ENCODE assay signal across 37 cellular contexts in genomic region chr2:80266231-80266630, GRCh38. TPM values are rescaled to one million over a fixed set of nuclear protein-coding genes. Genes with fewer than 3 reads are reported as not detected.
"Had no signal": no experiment of that assay in that cellular context is flagged by ENCODE, and none has a peak within 500 bp of the region (broad histone marks: within the 10 kb centered on the region; RNA-seq: fewer than 3 reads in every experiment).

No MANE protein-coding gene starts in this region.

- H3K27me3 ChIP-seq: adrenal gland, ascending aorta, cardiac muscle cell had no signal

- ATAC-seq: activated CD8-positive, alpha-beta T cell treated with anti-CD3 and anti-CD28 coated beads for 36 hours; activated naive CD4-positive, alpha-beta T cell treated with anti-CD3 and anti-CD28 coated beads, Interleukin-2, amount 50 U/mL, for 72 hours; activated T-cell treated with anti-CD3 and anti-CD28 coated beads, Interleukin-2, amount 50 U/mL, for 4 hours; activated T-cell treated with anti-CD3 and anti-CD28 coated beads, Interleukin-2, amount 50 U/mL, for 72 hours; activated T-helper 17 cell treated with anti-CD3 and anti-CD28 coated beads, Interleukin-2, amount 50 U/mL, for 72 hours; T-cell; T-helper 17 cell had no signal

- H3K4me1 ChIP-seq: adrenal gland, ascending aorta had no signal

- H3K4me1 Mint-ChIP-seq: activated B cell treated with CpG ODN at 0.5 μM for 24 hours; activated CD4-positive, alpha-beta T cell treated with anti-CD3 and anti-CD28 coated beads, Interleukin-2, amount 10 ng/mL, durations not matched to agents 24 days and 14 days; activated naive CD8-positive, alpha-beta T cell treated with anti-CD3 and anti-CD28 coated beads for 36 hours; activated T-helper 17 cell treated with anti-CD3 and anti-CD28 coated beads, Interleukin-2, amount 50 U/mL, for 72 hours; central memory CD8-positive, alpha-beta T cell; T-cell; T-helper 17 cell had no signal

- H3K27me3 Mint-ChIP-seq: activated B cell treated with CpG ODN at 0.5 μM for 24 hours; activated CD4-positive, alpha-beta memory T cell treated with anti-CD3 and anti-CD28 coated beads for 36 hours; activated CD4-positive, alpha-beta T cell treated with anti-CD3 and anti-CD28 coated beads, Interleukin-2, amount 10 ng/mL, durations not matched to agents 24 days and 14 days; activated CD8-positive, alpha-beta T cell treated with anti-CD3 and anti-CD28 coated beads for 36 hours; activated naive CD8-positive, alpha-beta T cell treated with anti-CD3 and anti-CD28 coated beads for 36 hours; activated T-helper 17 cell treated with anti-CD3 and anti-CD28 coated beads, Interleukin-2, amount 50 U/mL, for 72 hours; central memory CD8-positive, alpha-beta T cell; T-cell; T-helper 17 cell had no signal

- H3K4me3 Mint-ChIP-seq: activated B cell treated with CpG ODN at 0.5 μM for 24 hours; activated CD4-positive, alpha-beta memory T cell treated with anti-CD3 and anti-CD28 coated beads for 36 hours; activated CD4-positive, alpha-beta T cell treated with anti-CD3 and anti-CD28 coated beads, Interleukin-2, amount 10 ng/mL, durations not matched to agents 24 days and 14 days; activated CD8-positive, alpha-beta T cell treated with anti-CD3 and anti-CD28 coated beads for 36 hours; activated naive CD4-positive, alpha-beta T cell treated with anti-CD3 and anti-CD28 coated beads for 36 hours; activated naive CD8-positive, alpha-beta T cell treated with anti-CD3 and anti-CD28 coated beads for 36 hours; activated T-cell treated with anti-CD3 and anti-CD28 coated beads, Interleukin-2, amount 50 U/mL, for 4 hours; activated T-cell treated with anti-CD3 and anti-CD28 coated beads, Interleukin-2, amount 50 U/mL, for 72 hours; activated T-helper 1 cell treated with anti-CD3 and anti-CD28 coated beads, Interleukin-12 subunit alpha, Interleukin-12 subunit beta, Interleukin-2, Interleukin-4 antibody, amounts not matched to agents 30 ng/mL and 10 ng/mL and 1 ng/mL, durations not matched to agents 14 hours and 24 hours and 36 hours; activated T-helper 17 cell treated with anti-CD3 and anti-CD28 coated beads, Interleukin-2, amount 50 U/mL, for 72 hours; brain; central memory CD8-positive, alpha-beta T cell; T-cell; T-helper 17 cell had no signal

- FAIRE-seq: bronchial epithelial cell, TTC549 had no signal

- H3K36me3 Mint-ChIP-seq: activated CD4-positive, alpha-beta memory T cell treated with anti-CD3 and anti-CD28 coated beads for 36 hours; activated naive CD4-positive, alpha-beta T cell treated with anti-CD3 and anti-CD28 coated beads, Interleukin-2, amount 50 U/mL, for 72 hours; activated naive CD8-positive, alpha-beta T cell treated with anti-CD3 and anti-CD28 coated beads for 36 hours; brain; T-cell had no signal

- H3K4me3 ChIP-seq: adrenal gland, ascending aorta, cardiac muscle cell had no signal

- H3K27ac Mint-ChIP-seq: activated B cell treated with CpG ODN at 0.5 μM for 24 hours; activated CD4-positive, alpha-beta memory T cell treated with anti-CD3 and anti-CD28 coated beads for 36 hours; activated CD4-positive, alpha-beta T cell treated with anti-CD3 and anti-CD28 coated beads, Interleukin-2, amount 10 ng/mL, durations not matched to agents 24 days and 14 days; activated CD8-positive, alpha-beta T cell treated with anti-CD3 and anti-CD28 coated beads for 36 hours; activated naive CD4-positive, alpha-beta T cell treated with anti-CD3 and anti-CD28 coated beads for 36 hours; activated naive CD4-positive, alpha-beta T cell treated with anti-CD3 and anti-CD28 coated beads, Interleukin-2, amount 50 U/mL, for 72 hours; activated naive CD8-positive, alpha-beta T cell treated with anti-CD3 and anti-CD28 coated beads for 36 hours; activated T-cell treated with anti-CD3 and anti-CD28 coated beads, Interleukin-2, amount 50 U/mL, for 72 hours; activated T-helper 1 cell treated with anti-CD3 and anti-CD28 coated beads, Interleukin-12 subunit alpha, Interleukin-12 subunit beta, Interleukin-2, Interleukin-4 antibody, amounts not matched to agents 30 ng/mL and 10 ng/mL and 1 ng/mL, durations not matched to agents 14 hours and 24 hours and 36 hours; activated T-helper 17 cell treated with anti-CD3 and anti-CD28 coated beads, Interleukin-2, amount 50 U/mL, for 72 hours; brain; T-cell; T-helper 17 cell had no signal

- DNase-seq: activated B cell treated with CpG ODN at 0.5 μM for 24 hours; activated CD4-positive, alpha-beta memory T cell treated with anti-CD3 and anti-CD28 coated beads for 36 hours; activated CD4-positive, alpha-beta T cell treated with anti-CD3 and anti-CD28 coated beads for 4 hours; activated CD4-positive, alpha-beta T cell treated with anti-CD3 and anti-CD28 coated beads, Interleukin-2, amount 10 ng/mL, durations not matched to agents 24 days and 14 days; activated CD4-positive, alpha-beta T cell treated with anti-CD3 and anti-CD28 coated beads, Interleukin-2, amount 50 U/mL, for 1 hour; activated CD4-positive, alpha-beta T cell treated with anti-CD3 and anti-CD28 coated beads, Interleukin-2, amount 50 U/mL, for 4 hours; activated CD4-positive, CD25-positive, alpha-beta regulatory T cell treated with anti-CD3 and anti-CD28 coated beads, Interleukin-2, amount 50 U/mL, for 72 hours; activated CD8-positive, alpha-beta memory T cell treated with anti-CD3 and anti-CD28 coated beads, Interleukin-2, amount 50 U/mL, for 4 hours; activated CD8-positive, alpha-beta T cell treated with anti-CD3 and anti-CD28 coated beads for 36 hours; activated effector memory CD4-positive, alpha-beta T cell treated with anti-CD3 and anti-CD28 coated beads, Interleukin-2, amount 50 U/mL, for 16 hours; activated gamma-delta T cell treated with Interleukin-2 at 50 U/mL for 16 hours; activated naive CD4-positive, alpha-beta T cell; activated naive CD4-positive, alpha-beta T cell treated with anti-CD3 and anti-CD28 coated beads for 36 hours; activated naive CD4-positive, alpha-beta T cell treated with anti-CD3 and anti-CD28 coated beads, Interleukin-2, amount 50 U/mL, for 16 hours; activated naive CD8-positive, alpha-beta T cell treated with anti-CD3 and anti-CD28 coated beads for 36 hours; activated T-cell treated with anti-CD3 and anti-CD28 coated beads for 4 hours; activated T-cell treated with anti-CD3 and anti-CD28 coated beads, Interleukin-2, amount 50 U/mL, for 1 hour; activated T-cell treated with anti-CD3 and anti-CD28 coated beads, Interleukin-2, amount 50 U/mL, for 4 hours; activated T-cell treated with anti-CD3 and anti-CD28 coated beads, Interleukin-2, amount 50 U/mL, for 72 hours; adrenal gland; amniotic stem cell; T-cell; T-helper 17 cell; T-helper 9 cell had no signal

- H3K36me3 ChIP-seq: adrenal gland, ascending aorta, cardiac muscle cell had no signal

- H3K9me3 Mint-ChIP-seq: activated CD8-positive, alpha-beta T cell treated with anti-CD3 and anti-CD28 coated beads for 36 hours had no signal

- H3K9me3 ChIP-seq: adrenal gland, ascending aorta had no signal

- H3K27ac ChIP-seq: adrenal gland, ascending aorta, cardiac muscle cell, VCaP had no signal

RNA-seq across cellular contexts. Expression of gene LRRTM1, which starts 38.3 kb away (rescaled TPM):
- total RNA-seq: activated B cell treated with CpG ODN at 0.5 μM for 24 hours; activated CD4-positive, alpha-beta memory T cell treated with anti-CD3 and anti-CD28 coated beads for 36 hours; activated CD4-positive, alpha-beta T cell treated with anti-CD3 and anti-CD28 coated beads, Interleukin-2, amount 10 ng/mL, durations not matched to agents 24 days and 14 days; activated CD8-positive, alpha-beta memory T cell treated with anti-CD3 and anti-CD28 coated beads for 36 hours; activated CD8-positive, alpha-beta T cell treated with anti-CD3 and anti-CD28 coated beads for 36 hours; activated naive CD4-positive, alpha-beta T cell treated with anti-CD3 and anti-CD28 coated beads for 36 hours; activated naive CD4-positive, alpha-beta T cell treated with anti-CD3 and anti-CD28 coated beads, Interleukin-2, amount 50 U/mL, for 72 hours; activated naive CD8-positive, alpha-beta T cell treated with anti-CD3 and anti-CD28 coated beads for 36 hours; activated T-cell treated with anti-CD3 and anti-CD28 coated beads, Interleukin-2, amount 50 U/mL, for 4 hours; activated T-cell treated with anti-CD3 and anti-CD28 coated beads, Interleukin-2, amount 50 U/mL, for 72 hours; activated T-helper 1 cell treated with anti-CD3 and anti-CD28 coated beads, Interleukin-12 subunit alpha, Interleukin-12 subunit beta, Interleukin-2, Interleukin-4 antibody, amounts not matched to agents 30 ng/mL and 10 ng/mL and 1 ng/mL, durations not matched to agents 14 hours and 24 hours and 36 hours; activated T-helper 17 cell treated with anti-CD3 and anti-CD28 coated beads, Interleukin-2, amount 50 U/mL, for 72 hours; bronchial epithelial cell; T-cell; T-helper 1 cell treated with Interleukin-12 subunit alpha and Interleukin-12 subunit beta and Interleukin-4 antibody, amounts not matched to agents 30 ng/mL and 1 ng/mL, for 36 hours; T-helper 17 cell; T-helper 2 cell treated with Interferon-gamma antibody and Interleukin-4, amounts not matched to agents 100 ng/mL and 5 ng/mL, for 36 hours had no signal
